In genomic region chr5:59246470-59247250, GRCh38 we compare ENCODE assay signal across 15 cellular contexts.
DNase-seq lines count a peak whose midpoint lies in the region; ATAC-seq and TF ChIP-seq lines count a peak whose summit lies in the region.
"Had no signal": no experiment of that assay in that cellular context is flagged by ENCODE, and none has a peak within 500 bp of the region (broad histone marks: within the 10 kb centered on the region; RNA-seq: fewer than 3 reads in every experiment).

No MANE protein-coding gene starts in this region.

- H3K27me3 ChIP-seq in mesenchymal stem cell (ENCODE audit: control insufficient read depth in 1 of 2, insufficient read depth in 1 of 2, low read length in 2 of 2), result no peaks in the 10 kb centered on the region

- H4K8ac ChIP-seq in mesenchymal stem cell (ENCODE audit: low read length), result no peak overlapping the region

- H3K23ac ChIP-seq in mesenchymal stem cell (ENCODE audit: low read length in 2 of 2), result no peak overlapping the region

- H2BK12ac ChIP-seq in mesenchymal stem cell (ENCODE audit: low read length in 2 of 2), result no peak overlapping the region

- no peak for ATAC-seq in GM21526 (IDR thresholded peaks at IDR 0.05; ENCODE audit: low FRiP score, unreplicated experiment)
- ATAC-seq in GM19324 (IDR thresholded peaks at IDR 0.05; ENCODE audit: low FRiP score, unreplicated experiment), result no peak
- no peak for ATAC-seq in HG02588 (IDR thresholded peaks at IDR 0.05; ENCODE audit: unreplicated experiment)
- ATAC-seq: K562 had no signal

- no peak overlapping the region for H2BK120ac ChIP-seq in mesenchymal stem cell (ENCODE audit: low read depth, low read length)

- H2AFZ ChIP-seq in mesenchymal stem cell (ENCODE audit: low read depth, low read length), result no peak overlapping the region

- H2BK5ac ChIP-seq in mesenchymal stem cell (ENCODE audit: low read depth, low read length, poor library complexity, severe bottlenecking), result no peak overlapping the region

- no peak overlapping the region for H2BK15ac ChIP-seq in mesenchymal stem cell (ENCODE audit: low read depth, poor library complexity, severe bottlenecking)

- H3K9ac ChIP-seq in mesenchymal stem cell (ENCODE audit: low read length), result no peak overlapping the region

- no peak overlapping the region for H3K4ac ChIP-seq in mesenchymal stem cell (ENCODE audit: low read depth in 1 of 2, low read length in 2 of 2)

- peak; percentile 3 for DNase-seq in GM03348 (ENCODE audit: low spot score)
- DNase-seq in SW480 (ENCODE audit: low spot score), result peak; percentile 79
- DNase-seq in fibroblast of pulmonary artery (ENCODE audit: low read depth), result peak; percentile 7
- DNase-seq in skeletal muscle cell (ENCODE audit: low read depth), result peak; percentile 24
- DNase-seq in mesenchymal stem cell, result no peak
- DNase-seq: activated CD4-positive, alpha-beta T cell treated with anti-CD3 and anti-CD28 coated beads, Interleukin-2, amount 10 ng/mL, durations not matched to agents 7 days and 5 days; CD4-positive, CD25-positive, alpha-beta regulatory T cell; GOT3; kidney glomerular epithelial cell; NCI-H1436 treated with DMSO at 0.1 percent for 48 hours; stimulated activated CD4-positive, alpha-beta T cell treated with anti-CD3 and anti-CD28 coated beads, Interleukin-2, amount 100 ng/mL, for 48 hours had no signal

- no peak for TF ChIP-seq CTCF in fibroblast of pulmonary artery (IDR thresholded peaks at IDR 0.05; ENCODE audit: low read length, missing control alignments)

- WGBS in mesenchymal stem cell, result no CpG with 5 or more reads among the region's 3 CpGs

- no peak overlapping the region for H2AK5ac ChIP-seq in mesenchymal stem cell (ENCODE audit: low read length, severe bottlenecking)

- no peak overlapping the region for H3K27ac ChIP-seq in mesenchymal stem cell (ENCODE audit: low read length, poor library complexity, severe bottlenecking)

- H3K9me3 ChIP-seq in mesenchymal stem cell (ENCODE audit: control insufficient read depth, low read length), result no peaks in the 10 kb centered on the region

- no peak overlapping the region for H4K91ac ChIP-seq in mesenchymal stem cell (ENCODE audit: low read length)

- no peak overlapping the region for H3K18ac ChIP-seq in mesenchymal stem cell (ENCODE audit: low read depth in 1 of 2, low read length in 2 of 2)

- H3K79me1 ChIP-seq in mesenchymal stem cell (replicated peaks; ENCODE audit: low read length, poor library complexity, severe bottlenecking), result peaks cover 2% of the 10 kb centered on the region

- no peaks in the 10 kb centered on the region for H3K4me1 ChIP-seq in mesenchymal stem cell (ENCODE audit: control insufficient read depth, insufficient read depth, low read depth, low read length)

- H3K14ac ChIP-seq in mesenchymal stem cell (ENCODE audit: low read length in 2 of 2), result no peak overlapping the region

- no peak overlapping the region for H3K4me2 ChIP-seq in mesenchymal stem cell (ENCODE audit: low read length, poor library complexity, severe bottlenecking)

- H3K4me3 ChIP-seq in fibroblast of pulmonary artery (replicated peaks; ENCODE audit: low read depth, low read length) (no peak overlapping the region), skeletal muscle cell (ENCODE audit: low read depth, low read length) (no peak overlapping the region), mesenchymal stem cell (ENCODE audit: insufficient read depth in 1 of 2, low read depth in 1 of 2, low read length in 2 of 2) (no peak overlapping the region)
- H3K4me3 ChIP-seq: K562 had no signal

- H3K36me3 ChIP-seq in mesenchymal stem cell (ENCODE audit: control insufficient read depth in 1 of 2, insufficient read depth in 2 of 2, low read depth in 1 of 2, low read length in 2 of 2), result no peaks in the 10 kb centered on the region
